36 cellular contexts compared by ENCODE assay signal in genomic region chr2:36743954-36744353, GRCh38. TPM values are rescaled to one million over a fixed set of nuclear protein-coding genes. Genes with fewer than 3 reads are reported as not detected.
"Had no signal": no experiment of that assay in that cellular context is flagged by ENCODE, and none has a peak within 500 bp of the region (broad histone marks: within the 10 kb centered on the region; RNA-seq: fewer than 3 reads in every experiment).

No MANE protein-coding gene starts in this region.

- H3K4me1 ChIP-seq: adrenal gland, body of pancreas, breast epithelium had no signal

- DNase-seq: activated B cell treated with CpG ODN at 0.5 μM for 24 hours; activated CD4-positive, alpha-beta memory T cell treated with anti-CD3 and anti-CD28 coated beads for 36 hours; activated CD4-positive, alpha-beta T cell treated with anti-CD3 and anti-CD28 coated beads for 4 hours; activated CD4-positive, alpha-beta T cell treated with anti-CD3 and anti-CD28 coated beads, Interleukin-2, amount 10 ng/mL, durations not matched to agents 24 days and 14 days; activated CD4-positive, alpha-beta T cell treated with anti-CD3 and anti-CD28 coated beads, Interleukin-2, amount 50 U/mL, for 1 hour; activated CD4-positive, alpha-beta T cell treated with anti-CD3 and anti-CD28 coated beads, Interleukin-2, amount 50 U/mL, for 4 hours; activated CD4-positive, CD25-positive, alpha-beta regulatory T cell treated with anti-CD3 and anti-CD28 coated beads, Interleukin-2, amount 50 U/mL, for 72 hours; activated CD8-positive, alpha-beta memory T cell treated with anti-CD3 and anti-CD28 coated beads, Interleukin-2, amount 50 U/mL, for 4 hours; activated CD8-positive, alpha-beta T cell treated with anti-CD3 and anti-CD28 coated beads for 36 hours; activated effector memory CD4-positive, alpha-beta T cell treated with anti-CD3 and anti-CD28 coated beads, Interleukin-2, amount 50 U/mL, for 16 hours; activated gamma-delta T cell treated with Interleukin-2 at 50 U/mL for 16 hours; activated naive CD4-positive, alpha-beta T cell; activated naive CD4-positive, alpha-beta T cell treated with anti-CD3 and anti-CD28 coated beads for 36 hours; activated naive CD4-positive, alpha-beta T cell treated with anti-CD3 and anti-CD28 coated beads, Interleukin-2, amount 50 U/mL, for 16 hours; activated naive CD8-positive, alpha-beta T cell treated with anti-CD3 and anti-CD28 coated beads for 36 hours; activated T-cell treated with anti-CD3 and anti-CD28 coated beads for 4 hours; activated T-cell treated with anti-CD3 and anti-CD28 coated beads, Interleukin-2, amount 50 U/mL, for 1 hour; activated T-cell treated with anti-CD3 and anti-CD28 coated beads, Interleukin-2, amount 50 U/mL, for 4 hours; activated T-cell treated with anti-CD3 and anti-CD28 coated beads, Interleukin-2, amount 50 U/mL, for 72 hours; adrenal gland; amniotic stem cell; aorta; body of pancreas; brain microvascular endothelial cell; central memory CD4-positive, alpha-beta T cell; T-helper 2 cell; T-helper 9 cell had no signal

- H3K4me3 ChIP-seq: adrenal gland, body of pancreas, breast epithelium had no signal

- ATAC-seq: activated CD8-positive, alpha-beta T cell treated with anti-CD3 and anti-CD28 coated beads for 36 hours; activated naive CD4-positive, alpha-beta T cell treated with anti-CD3 and anti-CD28 coated beads, Interleukin-2, amount 50 U/mL, for 72 hours; activated T-cell treated with anti-CD3 and anti-CD28 coated beads, Interleukin-2, amount 50 U/mL, for 4 hours; activated T-cell treated with anti-CD3 and anti-CD28 coated beads, Interleukin-2, amount 50 U/mL, for 72 hours; activated T-helper 17 cell treated with anti-CD3 and anti-CD28 coated beads, Interleukin-2, amount 50 U/mL, for 72 hours; body of pancreas had no signal

- H3K36me3 ChIP-seq: adrenal gland, brain microvascular endothelial cell, breast epithelium had no signal

- H3K27me3 ChIP-seq: body of pancreas, breast epithelium had no signal

- H3K27ac ChIP-seq: adrenal gland, body of pancreas, brain microvascular endothelial cell, breast epithelium, VCaP had no signal

- FAIRE-seq: astrocyte, colon, TTC549 had no signal

- H3K9me3 ChIP-seq: adrenal gland, body of pancreas, breast epithelium had no signal

RNA-seq across cellular contexts. Expression of gene VIT, which starts 47.4 kb away (rescaled TPM):
- total RNA-seq: activated B cell treated with CpG ODN at 0.5 μM for 24 hours; activated CD4-positive, alpha-beta memory T cell treated with anti-CD3 and anti-CD28 coated beads for 36 hours; activated CD4-positive, alpha-beta T cell treated with anti-CD3 and anti-CD28 coated beads, Interleukin-2, amount 10 ng/mL, durations not matched to agents 24 days and 14 days; activated CD8-positive, alpha-beta memory T cell treated with anti-CD3 and anti-CD28 coated beads for 36 hours; activated CD8-positive, alpha-beta T cell treated with anti-CD3 and anti-CD28 coated beads for 36 hours; activated naive CD4-positive, alpha-beta T cell treated with anti-CD3 and anti-CD28 coated beads for 36 hours; activated naive CD4-positive, alpha-beta T cell treated with anti-CD3 and anti-CD28 coated beads, Interleukin-2, amount 50 U/mL, for 72 hours; activated naive CD8-positive, alpha-beta T cell treated with anti-CD3 and anti-CD28 coated beads for 36 hours; activated T-cell treated with anti-CD3 and anti-CD28 coated beads, Interleukin-2, amount 50 U/mL, for 4 hours; activated T-cell treated with anti-CD3 and anti-CD28 coated beads, Interleukin-2, amount 50 U/mL, for 72 hours; activated T-helper 1 cell treated with anti-CD3 and anti-CD28 coated beads, Interleukin-12 subunit alpha, Interleukin-12 subunit beta, Interleukin-2, Interleukin-4 antibody, amounts not matched to agents 30 ng/mL and 10 ng/mL and 1 ng/mL, durations not matched to agents 14 hours and 24 hours and 36 hours; activated T-helper 17 cell treated with anti-CD3 and anti-CD28 coated beads, Interleukin-2, amount 50 U/mL, for 72 hours; astrocyte had no signal
- polyA plus RNA-seq: aorta had no signal
